ENCODE assay signal across 8 cellular contexts in the genomic region with DNA sequence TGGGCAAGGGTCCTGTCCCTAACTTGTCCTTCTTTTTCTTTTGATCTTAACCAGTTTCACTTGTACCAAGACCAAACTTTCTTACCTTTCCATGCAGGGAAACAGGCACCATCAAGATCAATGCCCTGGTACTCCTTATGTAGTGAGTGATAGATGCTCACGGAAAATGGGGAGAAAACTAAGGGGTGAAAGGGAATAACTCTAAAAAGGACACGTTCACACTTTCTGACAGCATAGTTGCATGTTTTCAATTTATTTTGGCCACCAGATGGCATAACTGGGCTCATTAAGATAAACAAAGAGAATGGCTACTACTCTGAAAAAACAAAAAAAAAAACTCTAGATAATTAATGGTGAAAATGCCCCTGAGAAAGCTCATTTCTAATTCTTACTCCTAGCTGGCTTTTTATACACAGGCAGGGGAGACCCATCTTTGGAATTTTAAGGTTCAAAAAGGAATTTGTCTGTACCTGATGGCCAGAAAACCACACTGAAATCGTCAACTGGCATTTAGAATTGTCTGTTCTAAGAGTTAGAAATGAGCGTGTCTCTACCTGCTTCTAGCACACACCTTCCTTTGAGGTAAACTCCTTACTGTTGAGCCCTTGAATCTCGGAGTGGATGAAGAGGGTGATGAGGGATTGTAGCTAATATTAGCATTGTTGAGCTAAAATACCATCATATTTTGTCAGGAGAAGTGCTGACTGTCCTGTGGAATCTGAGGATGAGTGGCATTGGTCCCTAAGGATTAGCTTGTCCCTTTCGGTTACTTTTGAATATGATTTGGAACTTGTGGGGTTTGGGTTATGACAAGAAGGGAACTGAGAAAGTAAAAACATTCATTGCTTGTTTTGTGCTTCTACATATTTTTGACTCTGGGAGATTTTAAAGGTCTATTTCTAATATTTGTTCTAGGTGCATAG.
A peak's percentile ranks its signal among the peaks of the same experiment; 100 is the strongest.
DNase-seq lines count a peak whose midpoint lies in the region; ATAC-seq, FAIRE-seq and TF ChIP-seq lines count a peak whose summit lies in the region.

No MANE protein-coding gene starts in this region.

- H3K27me3 ChIP-seq in Loucy (ENCODE audit: insufficient read depth, low read length, poor library complexity, severe bottlenecking) (no peaks in the 10 kb centered on the region), HepG2 (ENCODE audit: control insufficient read depth in 1 of 2, insufficient read depth in 2 of 2, low read length in 2 of 2) (no peaks in the 10 kb centered on the region)

- no peaks in the 10 kb centered on the region for H3F3A ChIP-seq in Loucy (ENCODE audit: low read depth)

- no peaks in the 10 kb centered on the region for H3K9me2 ChIP-seq in Loucy (replicated peaks; ENCODE audit: low read depth, low read length)

- H3K27me3 Mint-ChIP-seq in MCF 10A (ENCODE audit: insufficient read depth, unreplicated experiment): no peaks in the 10 kb centered on the region

- POLR2A ChIA-PET in MCF 10A (lab: Yijun Ruan, JAX): interaction anchor here (0.6 to 5.8 kb wide), 23 partner anchors 9 to 313 kb away, joined by 3 to 159 read pairs (median 4); partner anchors contain the start of genes DDR1, FLOT1, IER3 and MDC1
- POLR2A ChIA-PET in HepG2 (lab: Yijun Ruan, JAX): interaction anchor here (0.7 to 4.3 kb wide), 25 partner anchors 10 to 149 kb away, joined by 3 to 71 read pairs (median 5); partner anchors contain the start of genes DHX16, FLOT1, IER3 and MDC1

- H3K4me1 ChIP-seq in Loucy (ENCODE audit: insufficient read depth, low read length, poor library complexity, severe bottlenecking) (no peaks in the 10 kb centered on the region), HepG2 (ENCODE audit: insufficient read depth, low read length) (peaks cover 71% of the 10 kb centered on the region), urinary bladder (ENCODE audit: insufficient read depth) (no peaks in the 10 kb centered on the region)

- BruUV-seq in MCF 10A (replicated peaks; lab: Mats Ljungman, UMichigan) (no TSS peak), HepG2 (replicated peaks; lab: Mats Ljungman, UMichigan) (no TSS peak)

- H3K9ac ChIP-seq in Loucy (ENCODE audit: low read depth, low read length, poor library complexity, severe bottlenecking) (no peak overlapping the region), HepG2 (ENCODE audit: insufficient read depth, low read depth, low read length) (peak overlapping the region; percentile 48)

- no peak for TF ChIP-seq EP300 in HepG2 (IDR thresholded peaks at IDR 0.05; ENCODE audit: low read depth in 2 of 2, low read length in 2 of 2)
- TF ChIP-seq EP300 in HepG2 (CRISPR knock-in tag; IDR thresholded peaks at IDR 0.05; ENCODE audit: borderline replicate concordance): no peak

- no peaks in the 10 kb centered on the region for H3K9me3 Mint-ChIP-seq in MCF 10A (ENCODE audit: unreplicated experiment)

- in situ Hi-C loops in HepG2 (cut with HindIII; ENCODE audit: extremely low pct_ligation_motif_present, low pct_unique_long_range_greater_than_20kb): no loop called here

- peak; percentile 67 for TF ChIP-seq CTCF in Loucy (conservative IDR thresholded peaks at IDR 0.05; ENCODE audit: low read length)
- TF ChIP-seq CTCF in MCF 10A (IDR thresholded peaks at IDR 0.05; ENCODE audit: unreplicated experiment): peak; percentile 54
- TF ChIP-seq CTCF in HepG2 (CRISPR knock-in tag; IDR thresholded peaks at IDR 0.05): peak; percentile 55

- H3K36me3 ChIP-seq in Loucy (ENCODE audit: insufficient read depth, low read length): no peaks in the 10 kb centered on the region
- no peaks in the 10 kb centered on the region for H3K36me3 ChIP-seq in HepG2 (replicated peaks in 1 of 2; ENCODE audit: control insufficient read depth in 1 of 2, insufficient read depth in 2 of 2, low read length in 2 of 2)
- no peaks in the 10 kb centered on the region for H3K36me3 ChIP-seq in urinary bladder (ENCODE audit: insufficient read depth)

- H3K36me3 Mint-ChIP-seq in MCF 10A (ENCODE audit: insufficient read depth, unreplicated experiment): no peaks in the 10 kb centered on the region

- H3K79me2 ChIP-seq in Loucy (ENCODE audit: insufficient read depth, low read length): no peaks in the 10 kb centered on the region
- no peaks in the 10 kb centered on the region for H3K79me2 ChIP-seq in HepG2 (ENCODE audit: insufficient read depth, low read length)

- H3K27ac ChIP-seq in HepG2 (ENCODE audit: extremely low read length, insufficient read depth, low read length) (peak overlapping the region; percentile 79), urinary bladder (ENCODE audit: low read depth) (peak overlapping the region; percentile 54)

- CTCF ChIA-PET in MCF 10A (lab: Yijun Ruan, JAX): interaction anchor here (0.5 to 5.6 kb wide), 47 partner anchors 7 to 349 kb away, joined by 3 to 79 read pairs (median 3); partner anchors contain the start of genes DDR1, DHX16, IER3 and MRPS18B
- CTCF ChIA-PET in HepG2 (lab: Yijun Ruan, JAX; ENCODE audit: low intra/inter-chr PET ratio, low total read pairs): interaction anchor here (0.8 to 2.6 kb wide), 3 partner anchors 54 to 79 kb away, joined by 3 to 14 read pairs (median 3); no protein-coding TSS in a partner anchor

- peak; percentile 30; the same call in 1 of the 2 replicates for TF ChIP-seq RAD21 in HepG2 (CRISPR knock-in tag; IDR thresholded peaks at IDR 0.05)

- intact Hi-C loops in MCF 10A (cut with micrococcal nuclease) (loop anchor here (5.0 kb wide), 1 partner anchor 135 kb away; the partner anchor contains the start of gene PPP1R18), HepG2 (cut with micrococcal nuclease; ENCODE audit: unreplicated experiment) (loop anchor here (1.0 to 10.0 kb wide), 3 partner anchors 40 to 147 kb away; partner anchors contain the start of genes DHX16 and FLOT1)

- H3K4me1 Mint-ChIP-seq in MCF 10A (ENCODE audit: insufficient read depth, unreplicated experiment): peaks cover 50% of the 10 kb centered on the region

- peak; percentile 49 for ATAC-seq in HepG2

- H2AFZ ChIP-seq in Loucy (ENCODE audit: low read length) (peak overlapping the region; percentile 79), HepG2 (ENCODE audit: low read length) (peak overlapping the region; percentile 17)

- no peak overlapping the region for H3K4me3 Mint-ChIP-seq in MCF 10A (ENCODE audit: unreplicated experiment)

- DNase-seq in NCI-H1694 (lab: John Stamatoyannopoulos, UW) (peak; percentile 16), NCI-H1694 treated with DMSO at 0.1 percent for 48 hours (lab: John Stamatoyannopoulos, UW) (no peak), MCF 10A (ENCODE audit: unreplicated experiment) (peak; percentile 65), HepG2 (ENCODE audit: low spot score) (peak; percentile 70), NCI-H2107 treated with DMSO at 0.1 percent for 48 hours (lab: John Stamatoyannopoulos, UW; ENCODE audit: unreplicated experiment) (no peak), putamen (ENCODE audit: low spot score) (no peak)

- H3K4me3 ChIP-seq in Loucy (ENCODE audit: low read length, poor library complexity, severe bottlenecking) (no peak overlapping the region), HepG2 (replicated peaks in 1 of 3; ENCODE audit: insufficient read depth in 1 of 3, low read depth in 2 of 3, low read length in 3 of 3) (peak overlapping the region in 2 of 3 experiments; percentile 20 to 35; a peak in 3 of 6 replicates), urinary bladder (ENCODE audit: low read depth, low read length) (no peak overlapping the region)

- WGBS in HepG2 (ENCODE audit: low lambda C conversion rate): 9% methylated on average over 6 of the region's 6 CpGs
- WGBS in urinary bladder: 49% methylated on average over 6 of the region's 6 CpGs

- FAIRE-seq in HepG2 (lab: Jason Lieb, UNC): peak; percentile 12

- H3K4me2 ChIP-seq in Loucy (ENCODE audit: low read depth, low read length, poor library complexity, severe bottlenecking): no peak overlapping the region
- peak overlapping the region; percentile 73 for H3K4me2 ChIP-seq in HepG2 (ENCODE audit: low read depth, low read length)

- peak overlapping the region; percentile 63 for H3K27ac Mint-ChIP-seq in MCF 10A (ENCODE audit: low read depth, unreplicated experiment)

- no peaks in the 10 kb centered on the region for H4K20me1 ChIP-seq in Loucy (ENCODE audit: insufficient read depth, low read length, poor library complexity, severe bottlenecking)
- H4K20me1 ChIP-seq in HepG2 (ENCODE audit: insufficient read depth, low read length): no peaks in the 10 kb centered on the region

- no peak for TF ChIP-seq POLR2A in HepG2 (IDR thresholded peaks at IDR 0.05; ENCODE audit: insufficient read depth in 1 of 2, low read depth in 2 of 2, low read length in 2 of 2)

- H3K9me3 ChIP-seq in Loucy (ENCODE audit: insufficient read depth, low read depth, low read length): no peaks in the 10 kb centered on the region
- no peaks in the 10 kb centered on the region for H3K9me3 ChIP-seq in HepG2 (ENCODE audit: low read length)

TF ChIP-seq in HepG2, 621 proteins besides CTCF, POLR2A, EP300 and RAD21 (continues in another document):
- TF ChIP-seq RFXANK (CRISPR knock-in tag; IDR thresholded peaks at IDR 0.05): 0 out of 2 replicates have a peak, but pooled peaks have one; percentile 69
- TF ChIP-seq BORCS8-MEF2B (CRISPR knock-in tag; IDR thresholded peaks at IDR 0.05): no peak
- no peak for TF ChIP-seq RAD51 (IDR thresholded peaks at IDR 0.05; ENCODE audit: borderline replicate concordance)
- no peak for TF ChIP-seq SMAD9 (CRISPR knock-in tag; IDR thresholded peaks at IDR 0.05)
- TF ChIP-seq, protein P1, sequence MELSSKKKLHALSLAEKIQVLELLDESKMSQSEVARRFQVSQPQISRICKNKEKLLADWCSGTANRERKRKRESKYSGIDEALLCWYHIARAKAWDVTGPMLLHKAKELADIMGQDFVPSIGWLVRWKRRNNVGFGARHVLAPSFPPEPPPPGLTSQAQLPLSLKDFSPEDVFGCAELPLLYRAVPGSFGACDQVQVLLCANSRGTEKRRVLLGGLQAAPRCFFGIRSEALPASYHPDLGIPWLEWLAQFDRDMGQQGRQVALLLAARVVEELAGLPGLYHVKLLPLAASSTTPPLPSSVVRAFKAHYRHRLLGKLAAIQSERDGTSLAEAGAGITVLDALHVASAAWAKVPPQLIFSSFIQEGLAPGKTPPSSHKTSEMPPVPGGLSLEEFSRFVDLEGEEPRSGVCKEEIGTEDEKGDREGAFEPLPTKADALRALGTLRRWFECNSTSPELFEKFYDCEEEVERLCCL (CRISPR knock-in tag; IDR thresholded peaks at IDR 0.05; ENCODE audit: borderline replicate concordance): no peak
- no peak for TF ChIP-seq ZSCAN12 (CRISPR knock-in tag; IDR thresholded peaks at IDR 0.05)
- no peak for TF ChIP-seq LBX2 (CRISPR knock-in tag; IDR thresholded peaks at IDR 0.05; ENCODE audit: borderline replicate concordance)
- 0 out of 2 replicates have a peak, but pooled peaks have one; percentile 23 for TF ChIP-seq KAT8 (CRISPR knock-in tag; IDR thresholded peaks at IDR 0.05)

Comparison
In these comparisons a context has a peak if more than half of its experiments do, and no peak if none do; other contexts are left out.
1. DNase-seq: peak in NCI-H1694 (single experiment), MCF 10A (single experiment) and HepG2 (single experiment); none in NCI-H1694 treated with DMSO at 0.1 percent for 48 hours (single experiment), NCI-H2107 treated with DMSO at 0.1 percent for 48 hours (single experiment) and putamen (single experiment).
2. H3K4me3 ChIP-seq: peak in HepG2 (2 of 3); none in Loucy (single experiment) and urinary bladder (single experiment).
3. Peak in every context shown above with its lines, with median percentiles within 50 percentile points of each other: CTCF ChIP-seq.